Comparison of ENCODE assay signal across 1 cellular context in genomic region chr1:201170533-201171062, GRCh38.
A peak's percentile ranks its signal among the peaks of the same experiment; 100 is the strongest.
TF ChIP-seq lines count a peak whose summit lies in the region.

No MANE protein-coding gene starts in this region.

TF ChIP-seq in HEK293, 187 proteins besides CTCF, POLR2A, EP300 and RAD21 (continued from another document and continues in another):
- TF ChIP-seq ZNF169 (tag by site-specific recombination; IDR thresholded peaks at IDR 0.05), result no peak
- no peak; the same call in 1 of the 2 replicates for TF ChIP-seq ZBTB20 (tag by site-specific recombination; IDR thresholded peaks at IDR 0.05)
- TF ChIP-seq ZNF391 (tag by site-specific recombination; IDR thresholded peaks at IDR 0.05; ENCODE audit: borderline replicate concordance, low read depth), result no peak
- TF ChIP-seq ZNF514 (tag by site-specific recombination; IDR thresholded peaks at IDR 0.05), result no peak
- TF ChIP-seq ZNF114 (tag by site-specific recombination; IDR thresholded peaks at IDR 0.05), result no peak
- TF ChIP-seq ZNF555 (tag by site-specific recombination; conservative IDR thresholded peaks at IDR 0.05), result no peak
- no peak for TF ChIP-seq ZNF626 (tag by site-specific recombination; IDR thresholded peaks at IDR 0.05)
- TF ChIP-seq SP3 (tag by site-specific recombination; IDR thresholded peaks at IDR 0.05), result peak; percentile 74
- TF ChIP-seq TCF7L2 (IDR thresholded peaks at IDR 0.05; ENCODE audit: borderline replicate concordance, low read depth, low read length), result no peak
- no peak for TF ChIP-seq ZNF398 (tag by site-specific recombination; IDR thresholded peaks at IDR 0.05)
- no peak for TF ChIP-seq ZNF792 (tag by site-specific recombination; IDR thresholded peaks at IDR 0.05)
- TF ChIP-seq ZNF121 (tag by site-specific recombination; IDR thresholded peaks at IDR 0.05), result no peak
- no peak for TF ChIP-seq ZNF37A (tag by site-specific recombination; IDR thresholded peaks at IDR 0.05)
- no peak for TF ChIP-seq ZFHX2 (tag by site-specific recombination; conservative IDR thresholded peaks at IDR 0.05)
- TF ChIP-seq ZNF473 (tag by site-specific recombination; IDR thresholded peaks at IDR 0.05), result no peak
- no peak for TF ChIP-seq ZFP69B (tag by site-specific recombination; IDR thresholded peaks at IDR 0.05)
- TF ChIP-seq, protein P1, sequence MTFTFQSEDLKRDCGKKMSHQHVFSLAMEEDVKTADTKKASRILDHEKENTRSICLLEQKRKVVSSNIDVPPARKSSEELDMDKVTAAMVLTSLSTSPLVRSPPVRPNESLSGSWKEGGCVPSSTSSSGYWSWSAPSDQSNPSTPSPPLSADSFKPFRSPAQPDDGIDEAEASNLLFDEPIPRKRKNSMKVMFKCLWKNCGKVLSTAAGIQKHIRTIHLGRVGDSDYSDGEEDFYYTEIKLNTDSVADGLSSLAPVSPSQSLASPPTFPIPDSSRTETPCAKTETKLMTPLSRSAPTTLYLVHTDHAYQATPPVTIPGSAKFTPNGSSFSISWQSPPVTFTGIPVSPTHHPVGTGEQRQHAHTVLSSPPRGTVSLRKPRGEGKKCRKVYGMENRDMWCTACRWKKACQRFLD (tag by site-specific recombination; IDR thresholded peaks at IDR 0.05), result no peak
- TF ChIP-seq ZNF585B (tag by site-specific recombination; IDR thresholded peaks at IDR 0.05), result no peak
- peak; percentile 81 for TF ChIP-seq SP2 (tag by site-specific recombination; IDR thresholded peaks at IDR 0.05)
- peak; percentile 85 for TF ChIP-seq ZNF24 (tag by site-specific recombination; IDR thresholded peaks at IDR 0.05)
- TF ChIP-seq ZNF223 (tag by site-specific recombination; IDR thresholded peaks at IDR 0.05), result peak; percentile 99
- TF ChIP-seq, protein P2, sequence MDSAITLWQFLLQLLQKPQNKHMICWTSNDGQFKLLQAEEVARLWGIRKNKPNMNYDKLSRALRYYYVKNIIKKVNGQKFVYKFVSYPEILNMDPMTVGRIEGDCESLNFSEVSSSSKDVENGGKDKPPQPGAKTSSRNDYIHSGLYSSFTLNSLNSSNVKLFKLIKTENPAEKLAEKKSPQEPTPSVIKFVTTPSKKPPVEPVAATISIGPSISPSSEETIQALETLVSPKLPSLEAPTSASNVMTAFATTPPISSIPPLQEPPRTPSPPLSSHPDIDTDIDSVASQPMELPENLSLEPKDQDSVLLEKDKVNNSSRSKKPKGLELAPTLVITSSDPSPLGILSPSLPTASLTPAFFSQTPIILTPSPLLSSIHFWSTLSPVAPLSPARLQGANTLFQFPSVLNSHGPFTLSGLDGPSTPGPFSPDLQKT (IDR thresholded peaks at IDR 0.05; ENCODE audit: borderline replicate concordance, low read depth, low read length), result no peak
- TF ChIP-seq ZNF16 (tag by site-specific recombination; IDR thresholded peaks at IDR 0.05; ENCODE audit: low read depth), result no peak
- TF ChIP-seq, protein P3, sequence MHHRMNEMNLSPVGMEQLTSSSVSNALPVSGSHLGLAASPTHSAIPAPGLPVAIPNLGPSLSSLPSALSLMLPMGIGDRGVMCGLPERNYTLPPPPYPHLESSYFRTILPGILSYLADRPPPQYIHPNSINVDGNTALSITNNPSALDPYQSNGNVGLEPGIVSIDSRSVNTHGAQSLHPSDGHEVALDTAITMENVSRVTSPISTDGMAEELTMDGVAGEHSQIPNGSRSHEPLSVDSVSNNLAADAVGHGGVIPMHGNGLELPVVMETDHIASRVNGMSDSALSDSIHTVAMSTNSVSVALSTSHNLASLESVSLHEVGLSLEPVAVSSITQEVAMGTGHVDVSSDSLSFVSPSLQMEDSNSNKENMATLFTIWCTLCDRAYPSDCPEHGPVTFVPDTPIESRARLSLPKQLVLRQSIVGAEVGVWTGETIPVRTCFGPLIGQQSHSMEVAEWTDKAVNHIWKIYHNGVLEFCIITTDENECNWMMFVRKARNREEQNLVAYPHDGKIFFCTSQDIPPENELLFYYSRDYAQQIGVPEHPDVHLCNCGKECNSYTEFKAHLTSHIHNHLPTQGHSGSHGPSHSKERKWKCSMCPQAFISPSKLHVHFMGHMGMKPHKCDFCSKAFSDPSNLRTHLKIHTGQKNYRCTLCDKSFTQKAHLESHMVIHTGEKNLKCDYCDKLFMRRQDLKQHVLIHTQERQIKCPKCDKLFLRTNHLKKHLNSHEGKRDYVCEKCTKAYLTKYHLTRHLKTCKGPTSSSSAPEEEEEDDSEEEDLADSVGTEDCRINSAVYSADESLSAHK (tag by site-specific recombination; IDR thresholded peaks at IDR 0.05), result no peak
- TF ChIP-seq, protein P4, sequence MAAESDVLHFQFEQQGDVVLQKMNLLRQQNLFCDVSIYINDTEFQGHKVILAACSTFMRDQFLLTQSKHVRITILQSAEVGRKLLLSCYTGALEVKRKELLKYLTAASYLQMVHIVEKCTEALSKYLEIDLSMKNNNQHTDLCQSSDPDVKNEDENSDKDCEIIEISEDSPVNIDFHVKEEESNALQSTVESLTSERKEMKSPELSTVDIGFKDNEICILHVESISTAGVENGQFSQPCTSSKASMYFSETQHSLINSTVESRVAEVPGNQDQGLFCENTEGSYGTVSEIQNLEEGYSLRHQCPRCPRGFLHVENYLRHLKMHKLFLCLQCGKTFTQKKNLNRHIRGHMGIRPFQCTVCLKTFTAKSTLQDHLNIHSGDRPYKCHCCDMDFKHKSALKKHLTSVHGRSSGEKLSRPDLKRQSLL (tag by site-specific recombination; IDR thresholded peaks at IDR 0.05), result no peak
- TF ChIP-seq ZNF221 (tag by site-specific recombination; IDR thresholded peaks at IDR 0.05; ENCODE audit: borderline replicate concordance), result no peak
- TF ChIP-seq ZNF510 (tag by site-specific recombination; IDR thresholded peaks at IDR 0.05; ENCODE audit: insufficient replicate concordance), result no peak
- no peak for TF ChIP-seq ZNF10 (tag by site-specific recombination; IDR thresholded peaks at IDR 0.05)
- TF ChIP-seq ZNF133 (tag by site-specific recombination; IDR thresholded peaks at IDR 0.05), result no peak
- TF ChIP-seq PRDM6 (tag by site-specific recombination; IDR thresholded peaks at IDR 0.05), result peak; percentile 30; the same call in 1 of the 2 replicates
- no peak; the same call in none of the 2 replicates for TF ChIP-seq ZNF366 (tag by site-specific recombination; conservative IDR thresholded peaks at IDR 0.05)
- TF ChIP-seq ZNF677 (tag by site-specific recombination; IDR thresholded peaks at IDR 0.05), result no peak
- no peak for TF ChIP-seq GLIS2 (tag by site-specific recombination; IDR thresholded peaks at IDR 0.05)
- peak; percentile 65 for TF ChIP-seq ZNF639 (tag by site-specific recombination; IDR thresholded peaks at IDR 0.05)
- TF ChIP-seq ZBTB8A (tag by site-specific recombination; IDR thresholded peaks at IDR 0.05), result peak; percentile 92
- TF ChIP-seq ZNF184 (tag by site-specific recombination; IDR thresholded peaks at IDR 0.05), result no peak
- TF ChIP-seq RBAK (tag by site-specific recombination; IDR thresholded peaks at IDR 0.05), result no peak
- no peak for TF ChIP-seq ZNF624 (tag by site-specific recombination; IDR thresholded peaks at IDR 0.05)
- no peak for TF ChIP-seq ZNF777 (tag by site-specific recombination; IDR thresholded peaks at IDR 0.05; ENCODE audit: borderline replicate concordance)
- no peak for TF ChIP-seq ZNF664 (tag by site-specific recombination; IDR thresholded peaks at IDR 0.05)
- TF ChIP-seq ZBTB48 (tag by site-specific recombination; IDR thresholded peaks at IDR 0.05), result no peak
- 0 out of 2 replicates have a peak, but pooled peaks have one; percentile 28 for TF ChIP-seq ZNF623 (tag by site-specific recombination; IDR thresholded peaks at IDR 0.05)
- no peak for TF ChIP-seq WT1 (tag by site-specific recombination; IDR thresholded peaks at IDR 0.05)
- TF ChIP-seq ZEB2 (tag by site-specific recombination; IDR thresholded peaks at IDR 0.05), result peak; percentile 83
- peak; percentile 48; the same call in 1 of the 2 replicates for TF ChIP-seq ZSCAN30 (tag by site-specific recombination; IDR thresholded peaks at IDR 0.05)
- TF ChIP-seq ZNF280D (tag by site-specific recombination; IDR thresholded peaks at IDR 0.05), result no peak
- TF ChIP-seq, protein P5, sequence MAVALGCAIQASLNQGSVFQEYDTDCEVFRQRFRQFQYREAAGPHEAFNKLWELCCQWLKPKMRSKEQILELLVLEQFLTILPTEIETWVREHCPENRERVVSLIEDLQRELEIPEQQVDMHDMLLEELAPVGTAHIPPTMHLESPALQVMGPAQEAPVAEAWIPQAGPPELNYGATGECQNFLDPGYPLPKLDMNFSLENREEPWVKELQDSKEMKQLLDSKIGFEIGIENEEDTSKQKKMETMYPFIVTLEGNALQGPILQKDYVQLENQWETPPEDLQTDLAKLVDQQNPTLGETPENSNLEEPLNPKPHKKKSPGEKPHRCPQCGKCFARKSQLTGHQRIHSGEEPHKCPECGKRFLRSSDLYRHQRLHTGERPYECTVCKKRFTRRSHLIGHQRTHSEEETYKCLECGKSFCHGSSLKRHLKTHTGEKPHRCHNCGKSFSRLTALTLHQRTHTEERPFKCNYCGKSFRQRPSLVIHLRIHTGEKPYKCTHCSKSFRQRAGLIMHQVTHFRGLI (tag by site-specific recombination; IDR thresholded peaks at IDR 0.05), result no peak
- no peak for TF ChIP-seq ZNF571 (tag by site-specific recombination; IDR thresholded peaks at IDR 0.05)
- no peak for TF ChIP-seq ZNF175 (tag by site-specific recombination; IDR thresholded peaks at IDR 0.05)
- TF ChIP-seq ZBTB49 (tag by site-specific recombination; IDR thresholded peaks at IDR 0.05; ENCODE audit: low read depth), result no peak
- TF ChIP-seq ZNF341 (tag by site-specific recombination; IDR thresholded peaks at IDR 0.05; ENCODE audit: low read depth), result no peak
- TF ChIP-seq ZNF140 (tag by site-specific recombination; IDR thresholded peaks at IDR 0.05), result no peak
